Comparison of ENCODE assay signal across 28 cellular contexts in genomic region chr14:29353473-29353872, GRCh38.
"Had no signal": no experiment of that assay in that cellular context is flagged by ENCODE, and none has a peak within 500 bp of the region (broad histone marks: within the 10 kb centered on the region; RNA-seq: fewer than 3 reads in every experiment).

No MANE protein-coding gene starts in this region.

- DNase-seq: activated CD4-positive, alpha-beta memory T cell treated with anti-CD3 and anti-CD28 coated beads for 36 hours; activated CD4-positive, alpha-beta T cell treated with anti-CD3 and anti-CD28 coated beads for 36 hours; activated CD4-positive, alpha-beta T cell treated with anti-CD3 and anti-CD28 coated beads, Interleukin-2, amount 10 ng/mL, durations not matched to agents 24 days and 14 days; activated CD4-positive, CD25-positive, alpha-beta regulatory T cell; activated CD4-positive, CD25-positive, alpha-beta regulatory T cell treated with anti-CD3 and anti-CD28 coated beads, Interleukin-2, amount 50 U/mL, for 72 hours; activated CD8-positive, alpha-beta memory T cell treated with anti-CD3 and anti-CD28 coated beads, Interleukin-2, amount 10 ng/mL, durations not matched to agents 7 days and 5 days; activated CD8-positive, alpha-beta memory T cell treated with anti-CD3 and anti-CD28 coated beads, Interleukin-2, amount 50 U/mL, for 4 hours; activated CD8-positive, alpha-beta T cell treated with anti-CD3 and anti-CD28 coated beads, Interleukin-2, amount 10 ng/mL, durations not matched to agents 7 days and 5 days; activated effector memory CD4-positive, alpha-beta T cell treated with anti-CD3 and anti-CD28 coated beads, Interleukin-2, amount 50 U/mL, for 16 hours; activated naive CD4-positive, alpha-beta T cell treated with anti-CD3 and anti-CD28 coated beads for 36 hours; activated naive CD8-positive, alpha-beta T cell treated with anti-CD3 and anti-CD28 coated beads for 36 hours; activated naive CD8-positive, alpha-beta T cell treated with anti-CD3 and anti-CD28 coated beads, Interleukin-2, amount 50 U/mL, for 24 hours; activated T-cell treated with anti-CD3 and anti-CD28 coated beads, Interleukin-2, amount 50 U/mL, for 1 hour; activated T-cell treated with anti-CD3 and anti-CD28 coated beads, Interleukin-2, amount 50 U/mL, for 48 hours; adrenal gland; amygdala; aorta; body of pancreas; caudate nucleus; cortex of kidney; dermis blood vessel endothelial cell; effector CD4-positive, alpha-beta T cell; effector memory CD8-positive, alpha-beta T cell; erythroblast; foreskin melanocyte; T-helper 2 cell had no signal

- H3K36me3 ChIP-seq: adrenal gland, esophagus muscularis mucosa, gastroesophageal sphincter had no signal

- H3K9me3 ChIP-seq: adrenal gland, body of pancreas, esophagus muscularis mucosa, gastroesophageal sphincter had no signal

- H3K27ac ChIP-seq: adrenal gland, body of pancreas, esophagus muscularis mucosa, gastroesophageal sphincter had no signal

- H3K27me3 ChIP-seq: adrenal gland, body of pancreas, esophagus muscularis mucosa, gastroesophageal sphincter had no signal

- H3K4me3 ChIP-seq: adrenal gland, body of pancreas, esophagus muscularis mucosa, gastroesophageal sphincter had no signal

- H3K4me1 ChIP-seq: adrenal gland, body of pancreas, esophagus muscularis mucosa, gastroesophageal sphincter had no signal

- ATAC-seq: activated CD4-positive, alpha-beta T cell treated with anti-CD3 and anti-CD28 coated beads for 36 hours; activated CD8-positive, alpha-beta memory T cell treated with anti-CD3 and anti-CD28 coated beads, Interleukin-2, amount 10 ng/mL, durations not matched to agents 7 days and 5 days; activated CD8-positive, alpha-beta T cell treated with anti-CD3 and anti-CD28 coated beads, Interleukin-2, amount 10 ng/mL, durations not matched to agents 7 days and 5 days; activated naive CD8-positive, alpha-beta T cell treated with anti-CD3 and anti-CD28 coated beads, Interleukin-2, amount 50 U/mL, for 24 hours; body of pancreas; effector memory CD8-positive, alpha-beta T cell; gastroesophageal sphincter had no signal
